ENCODE assay signal across 10 cellular contexts in genomic region chr4:4673070-4673469, GRCh38.
DNase-seq lines count a peak whose midpoint lies in the region; ATAC-seq and TF ChIP-seq lines count a peak whose summit lies in the region.
"Had no signal": no experiment of that assay in that cellular context is flagged by ENCODE, and none has a peak within 500 bp of the region (broad histone marks: within the 10 kb centered on the region; RNA-seq: fewer than 3 reads in every experiment).

No MANE protein-coding gene starts in this region.

- CTCF ChIA-PET in PC-3 (lab: Charles Lee) = no interaction called here

- WGBS in GM23248 (ENCODE audit: low coverage in 1 of 2, low lambda C conversion rate in 2 of 2, missing lambda C conversion rate in 2 of 2), 2 experiments = 15 to 16% methylated on average over 15 to 19 of the region's 19 CpGs

- H3K9me2 ChIP-seq in GM23248 (ENCODE audit: insufficient read depth) (no peaks in the 10 kb centered on the region), PC-3 (replicated peaks; ENCODE audit: low read length) (no peaks in the 10 kb centered on the region)

- H3K79me2 ChIP-seq in GM23248 (ENCODE audit: insufficient read depth) = no peaks in the 10 kb centered on the region
- no peaks in the 10 kb centered on the region for H3K79me2 ChIP-seq in PC-3 (ENCODE audit: low read length)

- POLR2A ChIA-PET in PC-3 (lab: Charles Lee; ENCODE audit: unreplicated experiment) = no interaction called here

- H4K20me1 ChIP-seq in GM23248 (ENCODE audit: insufficient read depth) (no peaks in the 10 kb centered on the region), PC-3 (ENCODE audit: low read length) (no peaks in the 10 kb centered on the region)

- H3F3A ChIP-seq in GM23248 (ENCODE audit: insufficient read depth) (peaks cover 23% of the 10 kb centered on the region), PC-3 (ENCODE audit: low read length, unreplicated experiment) (no peaks in the 10 kb centered on the region)

- TF ChIP-seq CTCF in PC-3 (conservative IDR thresholded peaks at IDR 0.05; ENCODE audit: low read depth, low read length) (no peak), fibroblast of pulmonary artery (IDR thresholded peaks at IDR 0.05; ENCODE audit: low read length, missing control alignments) (no peak)

- no peaks in the 10 kb centered on the region for H3K9me3 ChIP-seq in GM23248 (ENCODE audit: low read depth)
- no peaks in the 10 kb centered on the region for H3K9me3 ChIP-seq in PC-3 (ENCODE audit: low read length)

- H2AFZ ChIP-seq in GM23248 (no peak overlapping the region), PC-3 (ENCODE audit: low read length) (no peak overlapping the region)

- peak; percentile 76 for ATAC-seq in PC-3

- intact Hi-C loops in PC-3 (cut with micrococcal nuclease) = no loop called here

- in situ Hi-C loops in GM23248 (cut with MboI) = loop anchor here (10.0 kb wide), 1 partner anchor 178 kb away; no protein-coding TSS in a partner anchor

- H3K9ac ChIP-seq in GM23248 = no peak overlapping the region
- H3K9ac ChIP-seq in PC-3 (ENCODE audit: low read length) = no peak overlapping the region

- H3K27me3 ChIP-seq in GM23248 (replicated peaks; ENCODE audit: insufficient read depth) = no peaks in the 10 kb centered on the region
- no peaks in the 10 kb centered on the region for H3K27me3 ChIP-seq in PC-3 (ENCODE audit: low read length)

- H3K27ac ChIP-seq in GM23248 = no peak overlapping the region
- no peak overlapping the region for H3K27ac ChIP-seq in PC-3 (ENCODE audit: low read length)

- H3K36me3 ChIP-seq in GM23248 (ENCODE audit: low read depth) = no peaks in the 10 kb centered on the region
- H3K36me3 ChIP-seq in PC-3 (ENCODE audit: low read depth, low read length) = no peaks in the 10 kb centered on the region

- DNase-seq in 8988T = peak; percentile 51
- peak; percentile 88 for DNase-seq in GM23248
- peak; percentile 69 for DNase-seq in PC-3
- DNase-seq in fibroblast of pulmonary artery (ENCODE audit: low read depth) = peak; percentile 44
- no peak for DNase-seq in SKM-1 treated with dmso at 0.1 percent for 144 hours (lab: John Stamatoyannopoulos, UW; ENCODE audit: unreplicated experiment)
- no peak for DNase-seq in amniotic stem cell (lab: John Stamatoyannopoulos, UW)
- no peak for DNase-seq in T-helper 1 cell
- no peak for DNase-seq in stimulated activated naive CD4-positive, alpha-beta T cell treated with Interleukin-2 at 50 U/mL for 16 hours (lab: John Stamatoyannopoulos, UW)
- DNase-seq: COR-L47, NCI-H510A treated with DMSO at 0.1 percent for 48 hours had no signal

- H3K4me1 ChIP-seq in GM23248 (ENCODE audit: insufficient read depth) = peaks cover 35% of the 10 kb centered on the region
- H3K4me1 ChIP-seq in PC-3 (ENCODE audit: insufficient read depth, low read length) = no peaks in the 10 kb centered on the region

- H3K4me3 ChIP-seq in GM23248 (no peak overlapping the region), PC-3 (ENCODE audit: low read length) (no peak overlapping the region), fibroblast of pulmonary artery (replicated peaks; ENCODE audit: low read depth, low read length) (no peak overlapping the region)

- H3K4me2 ChIP-seq in GM23248 (ENCODE audit: unreplicated experiment) (peak overlapping the region; percentile 31), PC-3 (ENCODE audit: low read length) (no peak overlapping the region)

- no TSS peak for BruUV-seq in PC-3 (replicated peaks; lab: Mats Ljungman, UMichigan)

Comparison
In these comparisons a context has a peak if more than half of its experiments do, and no peak if none do; other contexts are left out.
1. DNase-seq: peak in 8988T (single experiment), GM23248 (single experiment), PC-3 (single experiment) and fibroblast of pulmonary artery (single experiment); none in SKM-1 treated with dmso at 0.1 percent for 144 hours (single experiment), amniotic stem cell (single experiment), T-helper 1 cell (0 of 5) and stimulated activated naive CD4-positive, alpha-beta T cell treated with Interleukin-2 at 50 U/mL for 16 hours (single experiment).